ENCODE assay signal across 9 cellular contexts in the genomic region with DNA sequence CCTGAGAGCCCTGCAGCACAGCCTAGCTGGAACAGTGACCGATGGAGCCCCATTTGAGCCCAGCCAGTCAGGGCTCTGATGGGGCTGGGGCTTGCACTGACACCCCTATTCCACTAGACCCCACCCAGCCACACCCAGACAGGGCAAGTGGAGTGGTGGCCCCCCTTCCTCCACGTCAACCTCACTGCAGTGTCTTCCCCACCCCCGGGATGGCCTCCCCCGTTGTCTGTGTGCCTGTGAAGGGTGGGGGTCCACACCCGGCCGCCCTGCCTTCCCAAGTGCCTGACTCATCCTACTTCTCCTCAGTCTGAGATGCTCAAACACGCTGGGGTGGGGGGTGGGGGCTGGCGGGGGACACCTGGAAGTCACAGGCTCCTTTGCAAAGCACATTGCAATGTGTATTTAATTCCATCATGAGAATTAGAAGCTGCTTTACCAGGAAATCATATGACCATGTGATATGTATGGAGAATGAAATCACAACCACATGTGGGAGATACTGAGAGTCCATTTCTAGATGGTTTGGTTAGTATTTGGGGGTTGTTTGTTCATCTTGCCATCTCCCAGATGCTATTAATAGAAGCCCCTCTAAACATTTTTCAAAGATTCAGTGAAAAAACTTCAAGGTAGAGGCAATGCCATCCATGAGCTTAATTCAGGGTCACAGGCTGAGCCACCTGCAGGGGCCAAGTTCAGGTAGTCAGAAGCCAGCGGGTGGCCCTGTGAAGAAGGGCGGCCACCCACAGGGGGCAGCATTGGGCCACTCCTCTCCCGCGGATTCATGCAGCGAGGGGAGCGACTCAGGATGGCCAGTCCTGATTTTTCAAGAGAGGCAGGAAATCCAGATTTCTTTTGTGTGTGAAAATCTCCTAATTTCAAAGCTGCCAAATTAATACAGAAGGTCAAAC. TPM values are rescaled to one million over a fixed set of nuclear protein-coding genes. Genes with fewer than 3 reads are reported as not detected.
DNase-seq lines count a peak whose midpoint lies in the region; ATAC-seq, FAIRE-seq and TF ChIP-seq lines count a peak whose summit lies in the region.
"Had no signal": no experiment of that assay in that cellular context is flagged by ENCODE, and none has a peak within 500 bp of the region (broad histone marks: within the 10 kb centered on the region; RNA-seq: fewer than 3 reads in every experiment).

No MANE protein-coding gene starts in this region.

- RAD21 ChIA-PET in HCT116 (lab: Charles Lee; ENCODE audit: low non-redundant PET in 1 of 2, low total read pairs in 2 of 2, uncharacterized antibody in 2 of 2, unreplicated experiment in 2 of 2): interaction anchor here (0.6 to 1.2 kb wide), 3 partner anchors 46 to 54 kb away, joined by 3 to 8 read pairs (median 3); no protein-coding TSS in a partner anchor

- no peak overlapping the region for H3K27ac ChIP-seq in HCT116 (ENCODE audit: low read depth, low read length)
- H3K27ac ChIP-seq in OCI-LY7 (ENCODE audit: low read depth, low read length, poor library complexity, severe bottlenecking): no peak overlapping the region
- H3K27ac ChIP-seq in uterus: peak overlapping the region; percentile 64 to 66

- TF ChIP-seq CTCF in D721Med (IDR thresholded peaks at IDR 0.05; ENCODE audit: insufficient read depth, missing control alignments): peak; percentile 84
- TF ChIP-seq CTCF in HCT116 (IDR thresholded peaks at IDR 0.05 in 2 of 3, conservative IDR thresholded peaks at IDR 0.05 in 1 of 3; ENCODE audit: borderline replicate concordance in 1 of 3, insufficient read depth in 1 of 3, low read depth in 2 of 3, low read length in 2 of 3): peak; percentile 88 to 96 (median 94)
- peak; percentile 89 for TF ChIP-seq CTCF in OCI-LY7 (conservative IDR thresholded peaks at IDR 0.05; ENCODE audit: low read length)
- peak; percentile 77 to 90 (median 84) for TF ChIP-seq CTCF in uterus (IDR thresholded peaks at IDR 0.05)

- TF ChIP-seq RAD21 in HCT116 (IDR thresholded peaks at IDR 0.05; ENCODE audit: low read depth): peak; percentile 89

- POLR2A ChIA-PET in HCT116 (lab: Charles Lee): interaction anchor here (0.8 to 1.7 kb wide), 2 partner anchors 22 to 71 kb away, joined by 3 to 10 read pairs; a partner anchor contains a TSS
- POLR2A ChIA-PET in OCI-LY7 (lab: Charles Lee): interaction anchor here (0.6 to 1.0 kb wide), 2 partner anchors 42 to 49 kb away, joined by 3 read pairs; no protein-coding TSS in a partner anchor

- DNase-seq in D721Med (ENCODE audit: insufficient read length, low spot score) (peak; percentile 87), HCT116 (ENCODE audit: low read depth, low spot score) (no peak), OCI-LY7 (ENCODE audit: low spot score) (peak; percentile 62), foreskin melanocyte (peak; percentile 32), occipital lobe (lab: John Stamatoyannopoulos, UW) (peak; percentile 23), uterus (peak; percentile 79 to 82)
- DNase-seq in activated T-helper 1 cell treated with anti-CD3 and anti-CD28 coated beads, Interleukin-12 subunit alpha, Interleukin-12 subunit beta, Interleukin-2, Interleukin-4 antibody, amounts not matched to agents 30 ng/mL and 10 ng/mL and 1 ng/mL, durations not matched to agents 14 hours and 24 hours and 36 hours (ENCODE audit: low spot score): peak; percentile 35
- DNase-seq: activated B cell treated with CpG ODN at 0.5 μM for 24 hours had no signal

- H3K36me3 Mint-ChIP-seq in activated T-helper 1 cell treated with anti-CD3 and anti-CD28 coated beads, Interleukin-12 subunit alpha, Interleukin-12 subunit beta, Interleukin-2, Interleukin-4 antibody, amounts not matched to agents 30 ng/mL and 10 ng/mL and 1 ng/mL, durations not matched to agents 14 hours and 24 hours and 36 hours (ENCODE audit: low read depth): no peaks in the 10 kb centered on the region

- H3K79me2 ChIP-seq in HCT116 (ENCODE audit: insufficient read depth, low read length) (no peaks in the 10 kb centered on the region), OCI-LY7 (ENCODE audit: insufficient read depth, low read depth, low read length) (no peaks in the 10 kb centered on the region)

- peaks cover 12% of the 10 kb centered on the region for H3K27me3 Mint-ChIP-seq in activated T-helper 1 cell treated with anti-CD3 and anti-CD28 coated beads, Interleukin-12 subunit alpha, Interleukin-12 subunit beta, Interleukin-2, Interleukin-4 antibody, amounts not matched to agents 30 ng/mL and 10 ng/mL and 1 ng/mL, durations not matched to agents 14 hours and 24 hours and 36 hours (ENCODE audit: insufficient read depth)

- H3K4me2 ChIP-seq in HCT116 (ENCODE audit: low read length) (peak overlapping the region; percentile 48), OCI-LY7 (ENCODE audit: low read length) (no peak overlapping the region)

- CTCF ChIA-PET in HCT116 (lab: Charles Lee) (interaction anchor here (0.6 to 4.3 kb wide), 16 partner anchors 8 to 161 kb away, joined by 3 to 25 read pairs (median 4); a partner anchor contains a TSS), OCI-LY7 (lab: Charles Lee; ENCODE audit: unreplicated experiment) (interaction anchor here (0.6 to 1.1 kb wide), 3 partner anchors 15 to 57 kb away, joined by 3 to 9 read pairs (median 6); no protein-coding TSS in a partner anchor)

- H3K9me2 ChIP-seq in HCT116 (ENCODE audit: insufficient read depth) (no peaks in the 10 kb centered on the region), OCI-LY7 (ENCODE audit: insufficient read depth, low read length) (no peaks in the 10 kb centered on the region)

- H3K27me3 ChIP-seq in HCT116 (ENCODE audit: insufficient read depth, low read length) (no peaks in the 10 kb centered on the region), uterus (no peaks in the 10 kb centered on the region)

- ATAC-seq in HCT116: peak; percentile 91
- ATAC-seq in GM19035 (IDR thresholded peaks at IDR 0.05; ENCODE audit: unreplicated experiment): no peak

- H3K9ac ChIP-seq in HCT116 (ENCODE audit: low read length): no peak overlapping the region

- no peak overlapping the region for H3K4me3 ChIP-seq in HCT116 (replicated peaks in 1 of 2; ENCODE audit: low read depth in 1 of 2, low read length in 2 of 2)
- H3K4me3 ChIP-seq in OCI-LY7 (ENCODE audit: low read depth, low read length, poor library complexity, severe bottlenecking): no peak overlapping the region
- H3K4me3 ChIP-seq in uterus: no peak overlapping the region

- no peaks in the 10 kb centered on the region for H3K9me3 ChIP-seq in HCT116 (ENCODE audit: control insufficient read depth in 1 of 2, insufficient read depth in 1 of 2, low read depth in 1 of 2, low read length in 2 of 2)
- no peaks in the 10 kb centered on the region for H3K9me3 ChIP-seq in OCI-LY7 (ENCODE audit: low read length)
- H3K9me3 ChIP-seq in uterus: no peaks in the 10 kb centered on the region

- no peak overlapping the region for H2AFZ ChIP-seq in HCT116 (ENCODE audit: low read depth, low read length, poor library complexity, severe bottlenecking)
- no peak overlapping the region for H2AFZ ChIP-seq in OCI-LY7 (ENCODE audit: low read length)

- H3K9me3 Mint-ChIP-seq in activated T-helper 1 cell treated with anti-CD3 and anti-CD28 coated beads, Interleukin-12 subunit alpha, Interleukin-12 subunit beta, Interleukin-2, Interleukin-4 antibody, amounts not matched to agents 30 ng/mL and 10 ng/mL and 1 ng/mL, durations not matched to agents 14 hours and 24 hours and 36 hours: no peaks in the 10 kb centered on the region
- H3K9me3 Mint-ChIP-seq: activated B cell treated with CpG ODN at 0.5 μM for 24 hours had no signal

- no peaks in the 10 kb centered on the region; a peak in 1 of 4 replicates for H3K36me3 ChIP-seq in HCT116 (ENCODE audit: control insufficient read depth in 1 of 2, insufficient read depth in 2 of 2, low read length in 2 of 2)
- no peaks in the 10 kb centered on the region for H3K36me3 ChIP-seq in OCI-LY7 (ENCODE audit: insufficient read depth, low read length)
- H3K36me3 ChIP-seq in uterus: no peaks in the 10 kb centered on the region

- intact Hi-C loops in HCT116 (cut with micrococcal nuclease) (loop anchor here (1.0 to 2.0 kb wide), 3 partner anchors 19 to 54 kb away; no protein-coding TSS in a partner anchor), OCI-LY7 (cut with micrococcal nuclease; ENCODE audit: unreplicated experiment) (loop anchor here (1.0 kb wide), 1 partner anchor 54 kb away; no protein-coding TSS in a partner anchor), uterus (cut with DNase I; ENCODE audit: low total_unique reads) (loop anchor here (5.0 kb wide), 1 partner anchor 51 kb away; no protein-coding TSS in a partner anchor)
- intact Hi-C loops in activated T-helper 1 cell treated with anti-CD3 and anti-CD28 coated beads, Interleukin-12 subunit alpha, Interleukin-12 subunit beta, Interleukin-2, Interleukin-4 antibody, amounts not matched to agents 30 ng/mL and 10 ng/mL and 1 ng/mL, durations not matched to agents 14 hours and 24 hours and 36 hours (cut with micrococcal nuclease): loop anchor here (1.0 kb wide), 1 partner anchor 54 kb away; no protein-coding TSS in a partner anchor

- no peak overlapping the region for H3K27ac Mint-ChIP-seq in activated T-helper 1 cell treated with anti-CD3 and anti-CD28 coated beads, Interleukin-12 subunit alpha, Interleukin-12 subunit beta, Interleukin-2, Interleukin-4 antibody, amounts not matched to agents 30 ng/mL and 10 ng/mL and 1 ng/mL, durations not matched to agents 14 hours and 24 hours and 36 hours
- H3K27ac Mint-ChIP-seq: activated B cell treated with CpG ODN at 0.5 μM for 24 hours had no signal

- BruUV-seq in HCT116 (replicated peaks; lab: Mats Ljungman, UMichigan): no TSS peak
- BruUV-seq in OCI-LY7 (replicated peaks; lab: Mats Ljungman, UMichigan): no TSS peak

- H4K20me1 ChIP-seq in HCT116 (ENCODE audit: insufficient read depth) (no peaks in the 10 kb centered on the region), OCI-LY7 (ENCODE audit: insufficient read depth, low read length) (no peaks in the 10 kb centered on the region; the same call in 1 of the 2 replicates)

- TF ChIP-seq POLR2A in HCT116 (IDR thresholded peaks at IDR 0.05; ENCODE audit: borderline replicate concordance, extremely low read depth, insufficient read depth, insufficient read length) (no peak), uterus (IDR thresholded peaks at IDR 0.05) (no peak)

- H3K4me3 Mint-ChIP-seq in activated T-helper 1 cell treated with anti-CD3 and anti-CD28 coated beads, Interleukin-12 subunit alpha, Interleukin-12 subunit beta, Interleukin-2, Interleukin-4 antibody, amounts not matched to agents 30 ng/mL and 10 ng/mL and 1 ng/mL, durations not matched to agents 14 hours and 24 hours and 36 hours: no peak overlapping the region
- H3K4me3 Mint-ChIP-seq: activated B cell treated with CpG ODN at 0.5 μM for 24 hours had no signal

- peaks cover 3 to 15% of the 10 kb centered on the region in 2 experiments; a peak in 3 of 4 replicates for H3K4me1 ChIP-seq in HCT116 (ENCODE audit: control insufficient read depth in 1 of 2, insufficient read depth in 2 of 2, low read length in 2 of 2)
- H3K4me1 ChIP-seq in OCI-LY7 (ENCODE audit: insufficient read depth, low read length, poor library complexity, severe bottlenecking): no peaks in the 10 kb centered on the region
- H3K4me1 ChIP-seq in uterus: peaks cover 0 to 5% of the 10 kb centered on the region in 2 donors

- no peak for FAIRE-seq in D721Med (lab: Jason Lieb, UNC)

- no peaks in the 10 kb centered on the region for H3K4me1 Mint-ChIP-seq in activated T-helper 1 cell treated with anti-CD3 and anti-CD28 coated beads, Interleukin-12 subunit alpha, Interleukin-12 subunit beta, Interleukin-2, Interleukin-4 antibody, amounts not matched to agents 30 ng/mL and 10 ng/mL and 1 ng/mL, durations not matched to agents 14 hours and 24 hours and 36 hours (ENCODE audit: low read depth)

RNA-seq across cellular contexts. Expression of a gene that starts 22.7 kb away (rescaled TPM):
- total RNA-seq in HCT116 (2021; ENCODE audit: unreplicated experiment) (71.8 TPM), OCI-LY7 (2022) (42.9 and 46.4 TPM in 2 replicates), occipital lobe (7.5 TPM), uterus (10 to 100 TPM; 14.1 to 39.5 (median 27.6) TPM)
- polyA plus RNA-seq in HCT116 (2012): 78.5 and 89.8 TPM in 2 replicates
- total RNA-seq in OCI-LY7 (2014; rRNA removed; shearing (Covaris generic)): 22.3 and 28.4 TPM in 2 replicates
- 41.3 and 50.3 TPM in 2 replicates for total RNA-seq in activated T-helper 1 cell treated with anti-CD3 and anti-CD28 coated beads, Interleukin-12 subunit alpha, Interleukin-12 subunit beta, Interleukin-2, Interleukin-4 antibody, amounts not matched to agents 30 ng/mL and 10 ng/mL and 1 ng/mL, durations not matched to agents 14 hours and 24 hours and 36 hours

RNA-seq across cellular contexts. Expression of a gene that starts 38.3 kb away (rescaled TPM):
- total RNA-seq in HCT116 (2021; ENCODE audit: unreplicated experiment) (2.1 TPM), OCI-LY7 (2022) (0.74 and 0.96 TPM in 2 replicates), occipital lobe (8.3 TPM), uterus (under 1 TPM in 2 of 4 donors, not detected in 2; 0.21 to 0.30 TPM)
- 1.3 and 1.9 TPM in 2 replicates for polyA plus RNA-seq in HCT116 (2012)
- total RNA-seq in OCI-LY7 (2014; rRNA removed; shearing (Covaris generic)): 0.39 and 0.73 TPM in 2 replicates
- total RNA-seq in activated T-helper 1 cell treated with anti-CD3 and anti-CD28 coated beads, Interleukin-12 subunit alpha, Interleukin-12 subunit beta, Interleukin-2, Interleukin-4 antibody, amounts not matched to agents 30 ng/mL and 10 ng/mL and 1 ng/mL, durations not matched to agents 14 hours and 24 hours and 36 hours: 0.08 TPM in 1 of 2 replicates, not detected in the other
- total RNA-seq: activated B cell treated with CpG ODN at 0.5 μM for 24 hours had no signal

RNA-seq across cellular contexts. Expression of a gene that starts 41.3 kb away (rescaled TPM):
- total RNA-seq in HCT116 (2021; ENCODE audit: unreplicated experiment) (56.6 TPM), OCI-LY7 (2022) (0.35 and 0.46 TPM in 2 replicates), occipital lobe (14.2 TPM), uterus (100 to 1,000 TPM in 1 of 4 donors, 10 to 100 TPM in 3; 22.9 to 318 (median 36.1) TPM)
- 52.7 and 53.2 TPM in 2 replicates for polyA plus RNA-seq in HCT116 (2012)
- total RNA-seq in OCI-LY7 (2014; rRNA removed; shearing (Covaris generic)): 0.13 TPM in 1 of 2 replicates, not detected in the other
- 0.13 TPM in 1 of 2 replicates, not detected in the other for total RNA-seq in activated T-helper 1 cell treated with anti-CD3 and anti-CD28 coated beads, Interleukin-12 subunit alpha, Interleukin-12 subunit beta, Interleukin-2, Interleukin-4 antibody, amounts not matched to agents 30 ng/mL and 10 ng/mL and 1 ng/mL, durations not matched to agents 14 hours and 24 hours and 36 hours

RNA-seq across cellular contexts. Expression of a gene that starts 57.8 kb away (rescaled TPM):
- 4.2 TPM for total RNA-seq in HCT116 (2021; ENCODE audit: unreplicated experiment)
- polyA plus RNA-seq in HCT116 (2012): 5.4 and 7.3 TPM in 2 replicates
- total RNA-seq in OCI-LY7 (2014; rRNA removed; shearing (Covaris generic)): not detected in 2 replicates
- total RNA-seq in OCI-LY7 (2022): not detected in 2 replicates
- not detected in 2 replicates for total RNA-seq in activated T-helper 1 cell treated with anti-CD3 and anti-CD28 coated beads, Interleukin-12 subunit alpha, Interleukin-12 subunit beta, Interleukin-2, Interleukin-4 antibody, amounts not matched to agents 30 ng/mL and 10 ng/mL and 1 ng/mL, durations not matched to agents 14 hours and 24 hours and 36 hours
- 2.3 TPM for total RNA-seq in occipital lobe
- total RNA-seq in uterus: 1,000 to 10,000 TPM in 2 of 4 donors, 100 to 1,000 TPM in 2; 578 to 3,551 (median 1,628) TPM
- total RNA-seq: activated B cell treated with CpG ODN at 0.5 μM for 24 hours had no signal

Comparison
In these comparisons a context has a peak if more than half of its experiments do, and no peak if none do; other contexts are left out.
1. H3K27ac ChIP-seq: peak in uterus (2 of 2); none in HCT116 (single experiment) and OCI-LY7 (single experiment).
2. RNA of a gene that starts 41.3 kb away (total RNA-seq): 56.6 TPM in HCT116 (single experiment), 22.9 to 318 TPM in uterus and 14.2 TPM in occipital lobe (single experiment); 0.13 to 0.46 TPM in OCI-LY7 and 0.13 TPM in activated T-helper 1 cell treated with anti-CD3 and anti-CD28 coated beads, Interleukin-12 subunit alpha, Interleukin-12 subunit beta, Interleukin-2, Interleukin-4 antibody, amounts not matched to agents 30 ng/mL and 10 ng/mL and 1 ng/mL, durations not matched to agents 14 hours and 24 hours and 36 hours; every median in the first group is over 10 times any median in the second.
3. Peak in every context shown above with its lines, with median percentiles within 50 percentile points of each other: CTCF ChIP-seq.